13 cellular contexts compared by ENCODE assay signal in the genomic region with DNA sequence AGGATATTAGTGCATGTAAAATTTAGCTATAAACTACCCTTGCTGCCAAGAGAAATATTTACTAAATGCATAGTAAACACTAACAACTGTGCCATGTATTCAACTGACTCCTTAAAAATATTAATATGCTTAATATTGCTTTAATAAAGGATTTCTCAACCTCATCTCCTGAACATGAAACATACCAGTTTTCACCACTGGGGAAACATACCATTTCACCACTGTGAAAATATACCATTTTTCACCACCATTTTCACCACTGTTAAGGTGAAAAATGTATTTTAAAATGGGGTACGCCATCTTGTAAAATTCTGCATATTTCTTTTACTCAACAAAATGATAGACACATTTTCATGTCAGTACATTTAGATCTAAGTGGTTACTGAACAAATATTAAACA. TPM values are rescaled to one million over a fixed set of nuclear protein-coding genes. Genes with fewer than 3 reads are reported as not detected.
A peak's percentile ranks its signal among the peaks of the same experiment; 100 is the strongest.
DNase-seq lines count a peak whose midpoint lies in the region; ATAC-seq, FAIRE-seq and TF ChIP-seq lines count a peak whose summit lies in the region.
"Had no signal": no experiment of that assay in that cellular context is flagged by ENCODE, and none has a peak within 500 bp of the region (broad histone marks: within the 10 kb centered on the region; RNA-seq: fewer than 3 reads in every experiment).

No MANE protein-coding gene starts in this region.

- no peak for DNase-seq in CD4-positive, CD25-positive, alpha-beta regulatory T cell
- DNase-seq in HFFc6 (no peak), K562 (ENCODE audit: extremely low read depth in 1 of 4, low spot score in 3 of 4) (peak in 2 of 4 experiments; percentile 24 to 27), mesenchymal stem cell (no peak), NCI-H69 (lab: John Stamatoyannopoulos, UW) (no peak), NCI-H446 (lab: John Stamatoyannopoulos, UW) (no peak), DMS 273 (lab: John Stamatoyannopoulos, UW; ENCODE audit: unreplicated experiment) (no peak), Right ventricle myocardium superior (no peak)
- DNase-seq: activated naive CD8-positive, alpha-beta T cell treated with anti-CD3 and anti-CD28 coated beads, Interleukin-2, amount 10 ng/mL, durations not matched to agents 7 days and 5 days; cortex of kidney; T-helper 9 cell had no signal

- H3K9me3 Mint-ChIP-seq in CD4-positive, CD25-positive, alpha-beta regulatory T cell, result no peaks in the 10 kb centered on the region
- no peaks in the 10 kb centered on the region for H3K9me3 Mint-ChIP-seq in HFFc6
- H3K9me3 Mint-ChIP-seq: activated naive CD8-positive, alpha-beta T cell treated with anti-CD3 and anti-CD28 coated beads, Interleukin-2, amount 10 ng/mL, durations not matched to agents 7 days and 5 days had no signal

- TF ChIP-seq POLR2A in K562 (conservative IDR thresholded peaks at IDR 0.05), result no peak

- TF ChIP-seq EP300 in K562 (IDR thresholded peaks at IDR 0.05; ENCODE audit: low read length), result no peak

- H3K9ac ChIP-seq in K562 (ENCODE audit: insufficient read depth in 1 of 2, low read depth in 2 of 2, low read length in 2 of 2), result peak overlapping the region in 1 of 2 experiments; percentile 69; a peak in 1 of 4 replicates
- peak overlapping the region; percentile 86 for H3K9ac ChIP-seq in mesenchymal stem cell (ENCODE audit: low read length)

- H3K9me1 ChIP-seq in K562 (ENCODE audit: control insufficient read depth, insufficient read depth, low read length), result no peaks in the 10 kb centered on the region

- no peaks in the 10 kb centered on the region for H3K9me3 ChIP-seq in CD4-positive, CD25-positive, alpha-beta regulatory T cell (ENCODE audit: control insufficient read depth in 2 of 2, low read length in 2 of 2)
- no peaks in the 10 kb centered on the region for H3K9me3 ChIP-seq in K562 (replicated peaks; ENCODE audit: control insufficient read depth, insufficient read depth, low read depth, low read length)
- no peaks in the 10 kb centered on the region for H3K9me3 ChIP-seq in mesenchymal stem cell (ENCODE audit: control insufficient read depth, low read length)
- H3K9me3 ChIP-seq: thoracic aorta had no signal

- POLR2A ChIA-PET in K562 (lab: Yijun Ruan, JAX), result interaction anchor here (1.0 kb wide), 1 partner anchor 16 kb away, joined by 4 read pairs; no protein-coding TSS in a partner anchor

- no peak for FAIRE-seq in K562 (lab: Jason Lieb, UNC)
- FAIRE-seq: frontal cortex had no signal

- H3K23ac ChIP-seq in mesenchymal stem cell (ENCODE audit: low read length in 2 of 2), result no peak overlapping the region

- H3K14ac ChIP-seq in mesenchymal stem cell (ENCODE audit: low read length in 2 of 2), result no peak overlapping the region

- no peak for ATAC-seq in CD4-positive, CD25-positive, alpha-beta regulatory T cell (ENCODE audit: low read depth in 2 of 2)
- ATAC-seq in K562 (no peak), Right ventricle myocardium superior (ENCODE audit: poor library complexity) (no peak)

- peaks cover 24% of the 10 kb centered on the region for H4K20me1 ChIP-seq in K562 (replicated peaks; ENCODE audit: control insufficient read depth, insufficient read depth, low read length)

- H3K27ac Mint-ChIP-seq in CD4-positive, CD25-positive, alpha-beta regulatory T cell, result peak overlapping the region in 1 of 3 donors; percentile 6
- H3K27ac Mint-ChIP-seq in HFFc6, result no peak overlapping the region
- H3K27ac Mint-ChIP-seq: activated naive CD8-positive, alpha-beta T cell treated with anti-CD3 and anti-CD28 coated beads, Interleukin-2, amount 10 ng/mL, durations not matched to agents 7 days and 5 days had no signal

- no peak overlapping the region for H2BK15ac ChIP-seq in mesenchymal stem cell (ENCODE audit: low read depth, poor library complexity, severe bottlenecking)

- peaks cover 98% of the 10 kb centered on the region for H3K79me2 ChIP-seq in K562 (ENCODE audit: control insufficient read depth, insufficient read depth, low read length)

- peaks cover 5% of the 10 kb centered on the region for H3K27me3 Mint-ChIP-seq in CD4-positive, CD25-positive, alpha-beta regulatory T cell
- no peaks in the 10 kb centered on the region for H3K27me3 Mint-ChIP-seq in HFFc6 (ENCODE audit: insufficient read depth)
- H3K27me3 Mint-ChIP-seq: activated naive CD8-positive, alpha-beta T cell treated with anti-CD3 and anti-CD28 coated beads, Interleukin-2, amount 10 ng/mL, durations not matched to agents 7 days and 5 days had no signal

- in situ Hi-C loops in K562 (cut with MboI), result no loop called here

- TF ChIP-seq RAD21 in K562 (CRISPR knock-in tag; conservative IDR thresholded peaks at IDR 0.05 in 1 of 2, IDR thresholded peaks at IDR 0.05 in 1 of 2), result no peak

- H2BK5ac ChIP-seq in mesenchymal stem cell (ENCODE audit: low read depth, low read length, poor library complexity, severe bottlenecking), result no peak overlapping the region

- no peaks in the 10 kb centered on the region for H3K27me3 ChIP-seq in CD4-positive, CD25-positive, alpha-beta regulatory T cell (ENCODE audit: control insufficient read depth, insufficient read depth, low read length)
- H3K27me3 ChIP-seq in K562 (ENCODE audit: control insufficient read depth in 2 of 2, insufficient read depth in 2 of 2, low read length in 2 of 2) (no peaks in the 10 kb centered on the region), mesenchymal stem cell (ENCODE audit: control insufficient read depth in 1 of 2, insufficient read depth in 1 of 2, low read length in 2 of 2) (no peaks in the 10 kb centered on the region)

- H2AFZ ChIP-seq in K562 (ENCODE audit: low read depth, low read length) (no peak overlapping the region), mesenchymal stem cell (ENCODE audit: low read depth, low read length) (no peak overlapping the region)

- H3K4me1 Mint-ChIP-seq in CD4-positive, CD25-positive, alpha-beta regulatory T cell, result peaks cover 63 to 86% (median 73%) of the 10 kb centered on the region in 4 donors
- peaks cover 85% of the 10 kb centered on the region for H3K4me1 Mint-ChIP-seq in HFFc6 (ENCODE audit: low read depth)

- WGBS in K562 (ENCODE audit: insufficient coverage, low coverage, missing lambda C conversion rate), result 83% methylated on average over 1 of the region's 1 CpG
- WGBS in mesenchymal stem cell, result no CpG with 5 or more reads among the region's 1 CpG

- CTCF ChIA-PET in K562 (lab: Yijun Ruan, JAX; ENCODE audit: low intra/inter-chr PET ratio), result no interaction called here

- H3K4me3 ChIP-seq in CD4-positive, CD25-positive, alpha-beta regulatory T cell (ENCODE audit: low read depth, low read length), result peak overlapping the region; percentile 86
- H3K4me3 ChIP-seq in K562 (no peak overlapping the region), mesenchymal stem cell (ENCODE audit: insufficient read depth in 1 of 2, low read depth in 1 of 2, low read length in 2 of 2) (no peak overlapping the region)
- H3K4me3 ChIP-seq: thoracic aorta had no signal

- peaks cover under 1% of the 10 kb centered on the region for H3K79me1 ChIP-seq in mesenchymal stem cell (replicated peaks; ENCODE audit: low read length, poor library complexity, severe bottlenecking)

- no peak overlapping the region for H2AK5ac ChIP-seq in mesenchymal stem cell (ENCODE audit: low read length, severe bottlenecking)

- peak overlapping the region; percentile 55 to 98 (median 78) for H3K4me3 Mint-ChIP-seq in CD4-positive, CD25-positive, alpha-beta regulatory T cell
- H3K4me3 Mint-ChIP-seq in HFFc6, result 0 out of 2 replicates have a peak overlapping the region, but pooled peaks have one; percentile 30

- intact Hi-C loops in K562 (cut with micrococcal nuclease), result loop anchor here (10.0 kb wide), 1 partner anchor 212 kb away; no protein-coding TSS in a partner anchor
- intact Hi-C loops in Right ventricle myocardium superior (cut with DNase I), result no loop called here

- H2BK120ac ChIP-seq in mesenchymal stem cell (ENCODE audit: low read depth, low read length), result no peak overlapping the region

- H4K8ac ChIP-seq in mesenchymal stem cell (ENCODE audit: low read length), result no peak overlapping the region

- no peaks in the 10 kb centered on the region for H3K36me3 ChIP-seq in CD4-positive, CD25-positive, alpha-beta regulatory T cell (ENCODE audit: control insufficient read depth, insufficient read depth, low read length)
- H3K36me3 ChIP-seq in K562 (ENCODE audit: control insufficient read depth, insufficient read depth, low read length) (peaks cover under 1% of the 10 kb centered on the region; the same call in 1 of the 3 replicates), mesenchymal stem cell (ENCODE audit: control insufficient read depth in 1 of 2, insufficient read depth in 2 of 2, low read depth in 1 of 2, low read length in 2 of 2) (no peaks in the 10 kb centered on the region)
- H3K36me3 ChIP-seq: thoracic aorta had no signal

- no peak overlapping the region for H4K91ac ChIP-seq in mesenchymal stem cell (ENCODE audit: low read length)

- H3K27ac ChIP-seq in CD4-positive, CD25-positive, alpha-beta regulatory T cell (ENCODE audit: insufficient read depth, low read length, poor library complexity, severe bottlenecking), result no peak overlapping the region
- no peak overlapping the region; the same call in 2 of the 3 replicates for H3K27ac ChIP-seq in K562 (ENCODE audit: extremely low read depth, low read depth, low read length)
- no peak overlapping the region for H3K27ac ChIP-seq in mesenchymal stem cell (ENCODE audit: low read length, poor library complexity, severe bottlenecking)
- H3K27ac ChIP-seq: thoracic aorta had no signal

- H3K4me1 ChIP-seq in CD4-positive, CD25-positive, alpha-beta regulatory T cell (ENCODE audit: control insufficient read depth, insufficient read depth, low read length, poor library complexity, severe bottlenecking), result peaks cover 87% of the 10 kb centered on the region
- peaks cover 7 to 20% of the 10 kb centered on the region in 2 experiments; a peak in 3 of 5 replicates for H3K4me1 ChIP-seq in K562 (replicated peaks in 1 of 2; ENCODE audit: control insufficient read depth in 2 of 2, insufficient read depth in 2 of 2, low read length in 2 of 2)
- H3K4me1 ChIP-seq in mesenchymal stem cell (ENCODE audit: control insufficient read depth, insufficient read depth, low read depth, low read length), result peaks cover 4% of the 10 kb centered on the region

- peak overlapping the region; percentile 14; the same call in 1 of the 2 replicates for H3K4me2 ChIP-seq in K562 (ENCODE audit: insufficient read depth, low read length)
- H3K4me2 ChIP-seq in mesenchymal stem cell (ENCODE audit: low read length, poor library complexity, severe bottlenecking), result no peak overlapping the region

- no peak overlapping the region for H3K4ac ChIP-seq in mesenchymal stem cell (ENCODE audit: low read depth in 1 of 2, low read length in 2 of 2)

- no peaks in the 10 kb centered on the region for H3K36me3 Mint-ChIP-seq in CD4-positive, CD25-positive, alpha-beta regulatory T cell
- peaks cover 6% of the 10 kb centered on the region; the same call in 1 of the 2 replicates for H3K36me3 Mint-ChIP-seq in HFFc6 (ENCODE audit: low read depth)

- TF ChIP-seq CTCF in HFFc6 (IDR thresholded peaks at IDR 0.05) (peak; percentile 57), K562 (IDR thresholded peaks at IDR 0.05 in 2 of 3, conservative IDR thresholded peaks at IDR 0.05 in 1 of 3; ENCODE audit: insufficient read depth in 2 of 3, low read depth in 1 of 3, low read length in 3 of 3) (no peak)

- H3K18ac ChIP-seq in mesenchymal stem cell (ENCODE audit: low read depth in 1 of 2, low read length in 2 of 2), result no peak overlapping the region

- no TSS peak for BruUV-seq in K562 (replicated peaks; lab: Mats Ljungman, UMichigan)

- no peak overlapping the region for H2BK12ac ChIP-seq in mesenchymal stem cell (ENCODE audit: low read length in 2 of 2)

RNA-seq across cellular contexts. Expression of gene RAB14, which starts 4.5 kb away (rescaled TPM):
- 56.8 TPM for total RNA-seq in CD4-positive, CD25-positive, alpha-beta regulatory T cell
- polyA plus RNA-seq in CD4-positive, CD25-positive, alpha-beta regulatory T cell, result 10 to 100 TPM; 36.8 to 54.7 (median 45.1) TPM
- total RNA-seq in HFFc6 (2021; fragmentation: NEBNext Ultra II Directional; extraction: Animal tissue kit (Norgen Biotek cat#: 25700)), result 10 to 100 TPM; 80.3 to 91.4 (median 85.8) TPM
- 10.7 and 28.6 TPM in 2 replicates for total RNA-seq in K562 (2011; cell fraction: chromatin; rRNA removed; ENCODE audit: low replicate concordance)
- 6.7 and 7.6 TPM in 2 replicates for total RNA-seq in K562 (2011; cell fraction: nucleolus; rRNA removed)
- total RNA-seq in K562 (2011; cell fraction: nucleoplasm; rRNA removed), result 20.8 and 42.9 TPM in 2 replicates
- total RNA-seq in K562 (2014; rRNA removed), result 10.3 and 11.8 TPM in 2 replicates
- total RNA-seq in K562 (2014; rRNA removed; fragmentation: Illumina TruSeq; extraction: Trizol), result 25.5 and 26.8 TPM in 2 replicates
- 23.6 and 25.4 TPM in 2 replicates for total RNA-seq in K562 (2015; rRNA removed; fragmentation: Illumina TruSeq; extraction: Trizol)
- total RNA-seq in K562 (2021), result 41.8 and 48.4 TPM in 2 replicates
- polyA plus RNA-seq in K562 (2011; rRNA removed), result 17.6 and 19.8 TPM in 2 replicates
- polyA plus RNA-seq in K562 (2011; cell fraction: cytosol; rRNA removed), result 4.0 and 10.5 TPM in 2 replicates
- polyA plus RNA-seq in K562 (2011; cell fraction: nucleus; rRNA removed), result 11.3 and 16.5 TPM in 2 replicates
- polyA plus RNA-seq in K562 (2012), result 30.3 and 32.9 TPM in 2 replicates
- 32.4 and 35.8 TPM in 2 replicates for polyA plus RNA-seq in K562 (2014; fragmentation: Illumina TruSeq; extraction: Trizol)
- 10 to 100 TPM; 20.2 to 20.9 TPM for polyA plus RNA-seq in K562 (2014; fragmentation: Nextera tagmentation; extraction: Ambion mirVana)
- 15.9 and 16.7 TPM in 2 replicates for polyA plus RNA-seq in K562 (2014; rRNA removed)
- 14.8 and 18.2 TPM in 2 replicates for polyA minus RNA-seq in K562 (2011; rRNA and poly(A)+ RNA removed)
- 12.5 and 15.7 TPM in 2 replicates for polyA minus RNA-seq in K562 (2011; cell fraction: cytosol; rRNA and poly(A)+ RNA removed)
- polyA minus RNA-seq in K562 (2011; cell fraction: nucleus; rRNA and poly(A)+ RNA removed), result 10.0 and 16.6 TPM in 2 replicates
- 40.1 TPM for polyA plus RNA-seq in mesenchymal stem cell (2013, experiment 1 of 2)
- 41.9 TPM for polyA plus RNA-seq in mesenchymal stem cell (2013, experiment 2 of 2)
- 53.3 TPM for total RNA-seq in Right ventricle myocardium superior
